8 cellular contexts compared by ENCODE assay signal in the genomic region with DNA sequence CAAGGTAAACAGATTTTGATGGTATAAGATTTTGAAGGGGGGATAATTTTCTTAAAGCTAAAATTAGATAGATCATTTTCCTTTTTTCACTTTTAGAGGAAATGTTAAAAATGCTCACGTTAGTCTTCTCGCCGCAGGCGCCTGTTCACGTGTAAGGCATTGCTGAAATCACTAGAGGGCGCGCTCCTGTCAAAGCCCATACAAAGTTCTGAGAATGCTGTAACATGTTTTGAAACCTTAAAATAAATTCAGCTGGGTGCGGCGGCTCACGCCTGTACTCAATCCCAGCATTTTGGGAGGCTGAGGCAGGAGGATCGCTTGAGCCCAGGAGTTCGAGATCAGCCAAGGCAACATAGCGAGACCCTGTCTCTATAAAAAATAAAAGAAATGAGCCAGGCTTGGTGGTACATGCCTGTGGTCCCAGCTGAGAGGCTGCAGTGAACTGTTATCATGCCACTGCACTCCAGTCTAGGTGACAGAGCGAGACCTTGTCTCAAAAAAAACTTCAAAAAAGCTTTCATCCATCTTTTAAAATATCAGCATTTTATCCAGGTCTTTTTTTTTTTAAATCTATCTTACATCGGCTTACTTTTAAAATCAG.
DNase-seq lines count a peak whose midpoint lies in the region; ATAC-seq and TF ChIP-seq lines count a peak whose summit lies in the region.

No MANE protein-coding gene starts in this region.

- CTCF ChIA-PET in WTC11 (lab: Charles Lee) = interaction anchor here (0.6 to 1.0 kb wide), 9 partner anchors 10 to 397 kb away, joined by 3 to 9 read pairs (median 3); no protein-coding TSS in a partner anchor

- TF ChIP-seq CTCF in WTC11 (IDR thresholded peaks at IDR 0.05) (peak; percentile 27; the same call in 1 of the 2 replicates), nephron progenitor cell (IDR thresholded peaks at IDR 0.05) (peak; percentile 85)

- H3K27me3 Mint-ChIP-seq in WTC11 (ENCODE audit: low read depth) = peaks cover 2% of the 10 kb centered on the region; the same call in 1 of the 2 replicates
- no peaks in the 10 kb centered on the region for H3K27me3 Mint-ChIP-seq in nephron progenitor cell (ENCODE audit: low read depth, poor library complexity)

- peak; percentile 36 for DNase-seq in Daoy (ENCODE audit: low read depth)
- peak; percentile 23 to 69 (median 33) for DNase-seq in NCI-H1417 (lab: John Stamatoyannopoulos, UW)
- DNase-seq in WTC11 (ENCODE audit: low spot score) = peak; percentile 51
- peak; percentile 44 to 68 for DNase-seq in erythroblast (lab: John Stamatoyannopoulos, UW)
- peak; percentile 61 for DNase-seq in nephron progenitor cell
- DNase-seq in ureter (ENCODE audit: low spot score) = no peak

- H3K9me3 Mint-ChIP-seq in WTC11 = no peaks in the 10 kb centered on the region
- H3K9me3 Mint-ChIP-seq in nephron progenitor cell = no peaks in the 10 kb centered on the region

- ATAC-seq in GM21619 (IDR thresholded peaks at IDR 0.05; ENCODE audit: unreplicated experiment) (peak; percentile 60), WTC11 (no peak; the same call in 1 of the 2 replicates), HG03135 (IDR thresholded peaks at IDR 0.05; ENCODE audit: unreplicated experiment) (no peak)

- H3K4me3 Mint-ChIP-seq in WTC11 = no peak overlapping the region
- no peak overlapping the region for H3K4me3 Mint-ChIP-seq in nephron progenitor cell

- POLR2A ChIA-PET in WTC11 (lab: Charles Lee) = no interaction called here

- H3K27ac Mint-ChIP-seq in WTC11 = no peak overlapping the region
- no peak overlapping the region for H3K27ac Mint-ChIP-seq in nephron progenitor cell

- TF ChIP-seq POLR2A in erythroblast (IDR thresholded peaks at IDR 0.05; ENCODE audit: low read length) = no peak

- H3K4me1 Mint-ChIP-seq in WTC11 = no peaks in the 10 kb centered on the region
- peaks cover 46% of the 10 kb centered on the region for H3K4me1 Mint-ChIP-seq in nephron progenitor cell

- H3K36me3 Mint-ChIP-seq in WTC11 (no peaks in the 10 kb centered on the region), nephron progenitor cell (ENCODE audit: low read depth) (no peaks in the 10 kb centered on the region)

TF ChIP-seq in WTC11, 78 proteins besides CTCF, POLR2A, EP300 and RAD21 (continues in another document):
- TF ChIP-seq ZNF281 (CRISPR knock-in tag; IDR thresholded peaks at IDR 0.05) (no peak), ELF4 (CRISPR knock-in tag; IDR thresholded peaks at IDR 0.05; ENCODE audit: low read depth) (no peak), NR1H2 (CRISPR knock-in tag; IDR thresholded peaks at IDR 0.05) (no peak), MYBL2 (CRISPR knock-in tag; IDR thresholded peaks at IDR 0.05) (no peak), AFF4 (CRISPR knock-in tag; IDR thresholded peaks at IDR 0.05; ENCODE audit: borderline replicate concordance) (no peak), TCF7 (CRISPR knock-in tag; IDR thresholded peaks at IDR 0.05; ENCODE audit: low read depth) (no peak), RELA (CRISPR knock-in tag; IDR thresholded peaks at IDR 0.05; ENCODE audit: borderline replicate concordance) (no peak), KAT7 (CRISPR knock-in tag; IDR thresholded peaks at IDR 0.05; ENCODE audit: borderline replicate concordance) (no peak), JAZF1 (CRISPR knock-in tag; IDR thresholded peaks at IDR 0.05) (no peak), CDX4 (CRISPR knock-in tag; IDR thresholded peaks at IDR 0.05; ENCODE audit: borderline replicate concordance) (no peak)
- TF ChIP-seq, protein P1, sequence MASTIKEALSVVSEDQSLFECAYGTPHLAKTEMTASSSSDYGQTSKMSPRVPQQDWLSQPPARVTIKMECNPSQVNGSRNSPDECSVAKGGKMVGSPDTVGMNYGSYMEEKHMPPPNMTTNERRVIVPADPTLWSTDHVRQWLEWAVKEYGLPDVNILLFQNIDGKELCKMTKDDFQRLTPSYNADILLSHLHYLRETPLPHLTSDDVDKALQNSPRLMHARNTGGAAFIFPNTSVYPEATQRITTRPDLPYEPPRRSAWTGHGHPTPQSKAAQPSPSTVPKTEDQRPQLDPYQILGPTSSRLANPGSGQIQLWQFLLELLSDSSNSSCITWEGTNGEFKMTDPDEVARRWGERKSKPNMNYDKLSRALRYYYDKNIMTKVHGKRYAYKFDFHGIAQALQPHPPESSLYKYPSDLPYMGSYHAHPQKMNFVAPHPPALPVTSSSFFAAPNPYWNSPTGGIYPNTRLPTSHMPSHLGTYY (CRISPR knock-in tag; IDR thresholded peaks at IDR 0.05) = no peak
- TF ChIP-seq, protein P2, sequence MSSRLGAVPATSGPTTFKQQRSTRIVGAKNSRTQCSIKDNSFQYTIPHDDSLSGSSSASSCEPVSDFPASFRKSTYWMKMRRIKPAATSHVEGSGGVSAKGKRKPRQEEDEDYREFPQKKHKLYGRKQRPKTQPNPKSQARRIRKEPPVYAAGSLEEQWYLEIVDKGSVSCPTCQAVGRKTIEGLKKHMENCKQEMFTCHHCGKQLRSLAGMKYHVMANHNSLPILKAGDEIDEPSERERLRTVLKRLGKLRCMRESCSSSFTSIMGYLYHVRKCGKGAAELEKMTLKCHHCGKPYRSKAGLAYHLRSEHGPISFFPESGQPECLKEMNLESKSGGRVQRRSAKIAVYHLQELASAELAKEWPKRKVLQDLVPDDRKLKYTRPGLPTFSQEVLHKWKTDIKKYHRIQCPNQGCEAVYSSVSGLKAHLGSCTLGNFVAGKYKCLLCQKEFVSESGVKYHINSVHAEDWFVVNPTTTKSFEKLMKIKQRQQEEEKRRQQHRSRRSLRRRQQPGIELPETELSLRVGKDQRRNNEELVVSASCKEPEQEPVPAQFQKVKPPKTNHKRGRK (CRISPR knock-in tag; IDR thresholded peaks at IDR 0.05; ENCODE audit: borderline replicate concordance) = no peak
- TF ChIP-seq, protein P3, sequence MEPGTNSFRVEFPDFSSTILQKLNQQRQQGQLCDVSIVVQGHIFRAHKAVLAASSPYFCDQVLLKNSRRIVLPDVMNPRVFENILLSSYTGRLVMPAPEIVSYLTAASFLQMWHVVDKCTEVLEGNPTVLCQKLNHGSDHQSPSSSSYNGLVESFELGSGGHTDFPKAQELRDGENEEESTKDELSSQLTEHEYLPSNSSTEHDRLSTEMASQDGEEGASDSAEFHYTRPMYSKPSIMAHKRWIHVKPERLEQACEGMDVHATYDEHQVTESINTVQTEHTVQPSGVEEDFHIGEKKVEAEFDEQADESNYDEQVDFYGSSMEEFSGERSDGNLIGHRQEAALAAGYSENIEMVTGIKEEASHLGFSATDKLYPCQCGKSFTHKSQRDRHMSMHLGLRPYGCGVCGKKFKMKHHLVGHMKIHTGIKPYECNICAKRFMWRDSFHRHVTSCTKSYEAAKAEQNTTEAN (CRISPR knock-in tag; IDR thresholded peaks at IDR 0.05) = no peak
